Comparison of ENCODE assay signal across 9 cellular contexts in genomic region chr22:25494774-25495173, GRCh38.
DNase-seq lines count a peak whose midpoint lies in the region; ATAC-seq and TF ChIP-seq lines count a peak whose summit lies in the region.
"Had no signal": no experiment of that assay in that cellular context is flagged by ENCODE, and none has a peak within 500 bp of the region (broad histone marks: within the 10 kb centered on the region; RNA-seq: fewer than 3 reads in every experiment).

No MANE protein-coding gene starts in this region.

- H3K27ac Mint-ChIP-seq in natural killer cell treated with Interleukin-12 subunit alpha and Interleukin-12 subunit beta and Interleukin-15 and Interleukin-18, amount 100 ng/mL, for 72 hours: no peak overlapping the region
- H3K27ac Mint-ChIP-seq: activated naive CD8-positive, alpha-beta T cell treated with anti-CD3 and anti-CD28 coated beads, Interleukin-2, amount 10 ng/mL, durations not matched to agents 7 days and 5 days; natural killer cell had no signal

- H3K4me3 Mint-ChIP-seq in natural killer cell treated with Interleukin-12 subunit alpha and Interleukin-12 subunit beta and Interleukin-15 and Interleukin-18, amount 100 ng/mL, for 72 hours: no peak overlapping the region
- H3K4me3 Mint-ChIP-seq: activated naive CD8-positive, alpha-beta T cell treated with anti-CD3 and anti-CD28 coated beads, Interleukin-2, amount 10 ng/mL, durations not matched to agents 7 days and 5 days; natural killer cell had no signal

- H3K4me3 ChIP-seq in foreskin fibroblast (ENCODE audit: low read depth in 1 of 2, low read length in 2 of 2): no peak overlapping the region

- H3K9me3 Mint-ChIP-seq in natural killer cell treated with Interleukin-12 subunit alpha and Interleukin-12 subunit beta and Interleukin-15 and Interleukin-18, amount 100 ng/mL, for 72 hours: no peaks in the 10 kb centered on the region
- H3K9me3 Mint-ChIP-seq: natural killer cell had no signal

- peak; percentile 63 for ATAC-seq in GM18907 (IDR thresholded peaks at IDR 0.05; ENCODE audit: unreplicated experiment)
- peak; percentile 70 for ATAC-seq in HG02588 (IDR thresholded peaks at IDR 0.05; ENCODE audit: unreplicated experiment)
- ATAC-seq in natural killer cell treated with Interleukin-12 subunit alpha and Interleukin-12 subunit beta and Interleukin-15 and Interleukin-18, amount 100 ng/mL, for 72 hours: peak; percentile 57 to 75

- peaks cover 6 to 25% of the 10 kb centered on the region in 2 donors for H3K4me1 Mint-ChIP-seq in natural killer cell treated with Interleukin-12 subunit alpha and Interleukin-12 subunit beta and Interleukin-15 and Interleukin-18, amount 100 ng/mL, for 72 hours (ENCODE audit: low read depth in 2 of 2)

- no peak for TF ChIP-seq CTCF in foreskin fibroblast (IDR thresholded peaks at IDR 0.05; ENCODE audit: low read depth, low read length)

- H3K27me3 Mint-ChIP-seq in natural killer cell treated with Interleukin-12 subunit alpha and Interleukin-12 subunit beta and Interleukin-15 and Interleukin-18, amount 100 ng/mL, for 72 hours: peaks cover 8 to 53% of the 10 kb centered on the region in 2 donors
- H3K27me3 Mint-ChIP-seq: activated naive CD8-positive, alpha-beta T cell treated with anti-CD3 and anti-CD28 coated beads, Interleukin-2, amount 10 ng/mL, durations not matched to agents 7 days and 5 days had no signal

- no peaks in the 10 kb centered on the region for H3K36me3 Mint-ChIP-seq in natural killer cell treated with Interleukin-12 subunit alpha and Interleukin-12 subunit beta and Interleukin-15 and Interleukin-18, amount 100 ng/mL, for 72 hours
- H3K36me3 Mint-ChIP-seq: natural killer cell had no signal

- DNase-seq in NCI-H526 (lab: John Stamatoyannopoulos, UW) (peak; percentile 27 to 62), foreskin fibroblast (no peak)
- DNase-seq in natural killer cell treated with Interleukin-12 subunit alpha and Interleukin-12 subunit beta and Interleukin-15 and Interleukin-18, amount 100 ng/mL, for 72 hours (ENCODE audit: low spot score): no peak
- no peak for DNase-seq in activated CD8-positive, alpha-beta memory T cell treated with anti-CD3 and anti-CD28 coated beads, Interleukin-2, amount 50 U/mL, for 48 hours
- no peak for DNase-seq in activated effector memory CD4-positive, alpha-beta T cell treated with anti-CD3 and anti-CD28 coated beads, Interleukin-2, amount 50 U/mL, for 16 hours
- DNase-seq: activated naive CD8-positive, alpha-beta T cell treated with anti-CD3 and anti-CD28 coated beads, Interleukin-2, amount 10 ng/mL, durations not matched to agents 7 days and 5 days; natural killer cell had no signal

Comparison
In these comparisons a context has a peak if more than half of its experiments do, and no peak if none do; other contexts are left out.
1. DNase-seq: peak in NCI-H526 (2 of 2); none in natural killer cell treated with Interleukin-12 subunit alpha and Interleukin-12 subunit beta and Interleukin-15 and Interleukin-18, amount 100 ng/mL, for 72 hours (single experiment), activated CD8-positive, alpha-beta memory T cell treated with anti-CD3 and anti-CD28 coated beads, Interleukin-2, amount 50 U/mL, for 48 hours (single experiment), activated effector memory CD4-positive, alpha-beta T cell treated with anti-CD3 and anti-CD28 coated beads, Interleukin-2, amount 50 U/mL, for 16 hours (single experiment) and foreskin fibroblast (0 of 2).
2. Peak in every context shown above with its lines, with median percentiles within 50 percentile points of each other: ATAC-seq.